In the genomic region with DNA sequence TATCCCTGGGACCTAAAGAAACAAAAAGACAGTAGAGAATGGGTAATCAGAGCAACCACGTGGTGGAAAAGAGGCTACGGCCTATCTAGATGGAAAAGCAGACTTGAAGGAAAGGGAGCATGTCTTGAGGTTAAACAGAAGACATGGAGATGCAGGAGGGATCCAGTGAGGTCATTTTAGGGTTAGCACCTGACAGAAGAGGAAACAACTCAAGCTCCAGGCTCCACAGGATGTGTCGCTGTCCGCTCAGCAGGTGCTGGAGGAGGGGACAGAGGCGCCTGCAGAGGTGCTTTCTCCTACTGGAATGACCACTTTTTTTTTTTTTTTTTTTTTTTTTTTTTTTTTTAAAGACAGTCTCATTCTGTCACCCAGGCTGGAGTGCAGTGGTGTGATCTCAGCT, we compare ENCODE assay signal across 13 cellular contexts. TPM values are rescaled to one million over a fixed set of nuclear protein-coding genes. Genes with fewer than 3 reads are reported as not detected.
DNase-seq lines count a peak whose midpoint lies in the region; ATAC-seq and TF ChIP-seq lines count a peak whose summit lies in the region.
"Had no signal": no experiment of that assay in that cellular context is flagged by ENCODE, and none has a peak within 500 bp of the region (broad histone marks: within the 10 kb centered on the region; RNA-seq: fewer than 3 reads in every experiment).

No MANE protein-coding gene starts in this region.

- BruUV-seq in A673 (replicated peaks; lab: Mats Ljungman, UMichigan), result no TSS peak

- H3K4me1 ChIP-seq in GM23338 (ENCODE audit: insufficient read depth), result peaks cover 25% of the 10 kb centered on the region
- peaks cover 3% of the 10 kb centered on the region for H3K4me1 ChIP-seq in endodermal cell (ENCODE audit: control insufficient read depth, insufficient read depth, low read length)
- no peaks in the 10 kb centered on the region for H3K4me1 ChIP-seq in A673 (ENCODE audit: insufficient read depth, low read length, poor library complexity, severe bottlenecking)
- H3K4me1 ChIP-seq: SJCRH30 had no signal

- H3K79me2 ChIP-seq in GM23338 (replicated peaks; ENCODE audit: insufficient read depth), result no peaks in the 10 kb centered on the region

- POLR2A ChIA-PET in A673 (lab: Charles Lee; ENCODE audit: low non-redundant PET), result no interaction called here

- H3K27me3 ChIP-seq in GM23338 (ENCODE audit: insufficient read depth) (no peaks in the 10 kb centered on the region), endodermal cell (ENCODE audit: control insufficient read depth, insufficient read depth, low read length, poor library complexity, severe bottlenecking) (no peaks in the 10 kb centered on the region), A673 (replicated peaks; ENCODE audit: insufficient read depth, low read depth, low read length, poor library complexity) (no peaks in the 10 kb centered on the region)
- H3K27me3 ChIP-seq: SJCRH30 had no signal

- peaks cover 3% of the 10 kb centered on the region for H3K27me3 Mint-ChIP-seq in GM23338 (ENCODE audit: insufficient read depth, low read depth, poor library complexity)
- peaks cover 7% of the 10 kb centered on the region for H3K27me3 Mint-ChIP-seq in endodermal cell (ENCODE audit: insufficient read depth)

- H3K36me3 ChIP-seq in GM23338 (ENCODE audit: insufficient read depth) (no peaks in the 10 kb centered on the region), endodermal cell (ENCODE audit: control insufficient read depth, insufficient read depth, low read length) (no peaks in the 10 kb centered on the region), A673 (ENCODE audit: insufficient read depth, low read length, poor library complexity, severe bottlenecking) (no peaks in the 10 kb centered on the region)
- H3K36me3 ChIP-seq: SJCRH30 had no signal

- peaks cover 7% of the 10 kb centered on the region for H3K9me2 ChIP-seq in GM23338 (ENCODE audit: insufficient read depth)

- H4K20me1 ChIP-seq in GM23338 (replicated peaks; ENCODE audit: insufficient read depth), result no peaks in the 10 kb centered on the region; the same call in 1 of the 2 replicates

- peaks cover 24% of the 10 kb centered on the region for H3K36me3 Mint-ChIP-seq in GM23338 (ENCODE audit: low read depth)
- no peaks in the 10 kb centered on the region for H3K36me3 Mint-ChIP-seq in endodermal cell (ENCODE audit: low read depth)

- in situ Hi-C loops in ACHN (cut with HindIII; ENCODE audit: low pct_ligation_motif_present, low pct_unique_long_range_greater_than_20kb, low sequenced_read_pairs) (no loop called here), G401 (cut with HindIII; ENCODE audit: low sequenced_read_pairs) (no loop called here)

- no peak overlapping the region for H2AFZ ChIP-seq in GM23338

- peak; percentile 40 for ATAC-seq in GM23338

- H3K9me3 ChIP-seq in endodermal cell (ENCODE audit: control insufficient read depth, low read length), result no peaks in the 10 kb centered on the region
- no peaks in the 10 kb centered on the region for H3K9me3 ChIP-seq in A673 (ENCODE audit: low read depth, low read length, poor library complexity, severe bottlenecking)
- H3K9me3 ChIP-seq: SJCRH30 had no signal

- no peak overlapping the region for H3K4me2 ChIP-seq in GM23338

- H3K4me3 ChIP-seq in GM23338 (no peak overlapping the region), endodermal cell (ENCODE audit: low read length) (no peak overlapping the region), A673 (ENCODE audit: low read depth, low read length, poor library complexity, severe bottlenecking) (no peak overlapping the region)
- H3K4me3 ChIP-seq: SJCRH30 had no signal

- H3K27ac ChIP-seq in GM23338 (ENCODE audit: low read depth) (no peak overlapping the region), endodermal cell (ENCODE audit: low read depth, low read length) (no peak overlapping the region), A673 (ENCODE audit: low read depth, low read length, poor library complexity, severe bottlenecking) (no peak overlapping the region)
- H3K27ac ChIP-seq: C4-2B, SJCRH30 had no signal

- TF ChIP-seq CTCF in GM23338 (conservative IDR thresholded peaks at IDR 0.05; ENCODE audit: low read depth in 2 of 2) (no peak), endodermal cell (conservative IDR thresholded peaks at IDR 0.05) (no peak), A673 (conservative IDR thresholded peaks at IDR 0.05; ENCODE audit: low read depth, low read length) (no peak)

- H3K4me1 Mint-ChIP-seq in GM23338 (peaks cover 30% of the 10 kb centered on the region), endodermal cell (peaks cover 34% of the 10 kb centered on the region)

- CTCF ChIA-PET in A673 (lab: Charles Lee), result no interaction called here

- DNase-seq in ACHN (peak; percentile 27), GM23338 (ENCODE audit: low spot score) (peak; percentile 68), endodermal cell (peak; percentile 92), A673 (ENCODE audit: low spot score) (no peak), mucosa of gallbladder (ENCODE audit: low spot score) (no peak), anterior cingulate cortex (lab: John Stamatoyannopoulos, UW) (no peak), G401 (ENCODE audit: low spot score) (no peak)
- DNase-seq: NCI-H1436 treated with DMSO at 0.1 percent for 48 hours had no signal

- H3K9me3 Mint-ChIP-seq in GM23338, result no peaks in the 10 kb centered on the region
- no peaks in the 10 kb centered on the region for H3K9me3 Mint-ChIP-seq in endodermal cell

- H3F3A ChIP-seq in GM23338 (replicated peaks; ENCODE audit: low read depth), result no peaks in the 10 kb centered on the region

- intact Hi-C loops in A673 (cut with micrococcal nuclease; ENCODE audit: unreplicated experiment), result loop anchor here (10.0 kb wide), 1 partner anchor 740 kb away; no protein-coding TSS in a partner anchor

- no peak overlapping the region for H3K27ac Mint-ChIP-seq in GM23338
- no peak overlapping the region for H3K27ac Mint-ChIP-seq in endodermal cell

- no peak overlapping the region for H3K4me3 Mint-ChIP-seq in GM23338
- H3K4me3 Mint-ChIP-seq in endodermal cell, result no peak overlapping the region

- 83 to 95% methylated on average over 2 to 4 of the region's 5 CpGs for WGBS in endodermal cell (ENCODE audit: insufficient coverage in 1 of 2, insufficient read length in 1 of 2), 2 experiments

- no peak overlapping the region for H3K9ac ChIP-seq in endodermal cell (ENCODE audit: extremely low read depth, low read length, poor library complexity, severe bottlenecking)

TF ChIP-seq in GM23338, 12 proteins besides CTCF, POLR2A, EP300 and RAD21 (continues in another document):
- peak; percentile 73 for TF ChIP-seq REST (IDR thresholded peaks at IDR 0.05; ENCODE audit: unreplicated experiment)

TF ChIP-seq in PFSK-1, 5 proteins besides CTCF, POLR2A, EP300 and RAD21:
- TF ChIP-seq SIN3A (IDR thresholded peaks at IDR 0.05; ENCODE audit: borderline replicate concordance, insufficient read depth, low read length) (no peak), REST (IDR thresholded peaks at IDR 0.05; ENCODE audit: insufficient read depth in 1 of 2, low read depth in 2 of 2, low read length in 2 of 2) (peak; percentile 70 to 90)
TF ChIP-seq in PFSK-1: peak in this region for 1.

RNA-seq across cellular contexts. Expression of gene CLEC3A, which starts 47.5 kb away (rescaled TPM):
- not detected in 2 replicates for total RNA-seq in GM23338 (2014; rRNA removed; shearing (Covaris generic))
- not detected in 2 replicates for polyA plus RNA-seq in GM23338 (2016; fragmentation: Nextera tagmentation; extraction: Ambion mirVana)
- not detected for polyA plus RNA-seq in PFSK-1 (2012; ENCODE audit: insufficient read length, low read depth)
- not detected for total RNA-seq in endodermal cell
- polyA plus RNA-seq in endodermal cell (2013, experiment 1 of 2), result 1.3 TPM
- polyA plus RNA-seq in endodermal cell (2013, experiment 2 of 2), result 0.87 TPM
- total RNA-seq in A673 (2021), result 0.17 TPM in 1 of 2 replicates, not detected in the other
- 3.5 TPM for total RNA-seq in mucosa of gallbladder
- total RNA-seq in G401 (2014; rRNA removed; shearing (Covaris generic)), result not detected in 2 replicates
- total RNA-seq: mononuclear cell, SJCRH30, subcutaneous adipose tissue had no signal

Comparison
In these comparisons a context has a peak if more than half of its experiments do, and no peak if none do; other contexts are left out.
1. DNase-seq: peak in ACHN (single experiment), GM23338 (single experiment) and endodermal cell (single experiment); none in A673 (single experiment), mucosa of gallbladder (single experiment), anterior cingulate cortex (0 of 58) and G401 (single experiment).